ENCODE assay signal across 8 cellular contexts in genomic region chr12:49553512-49554088, GRCh38. TPM values are rescaled to one million over a fixed set of nuclear protein-coding genes. Genes with fewer than 3 reads are reported as not detected.
DNase-seq lines count a peak whose midpoint lies in the region; TF ChIP-seq lines count a peak whose summit lies in the region.

No MANE protein-coding gene starts in this region.

- no peaks in the 10 kb centered on the region for H3K9me3 Mint-ChIP-seq in HFFc6
- H3K9me3 Mint-ChIP-seq in activated T-cell treated with anti-CD3 and anti-CD28 coated beads, Interleukin-2, amount 50 U/mL, for 24 hours: no peaks in the 10 kb centered on the region

- TF ChIP-seq CTCF in HFFc6 (IDR thresholded peaks at IDR 0.05) (peak; percentile 69), fibroblast of mammary gland (conservative IDR thresholded peaks at IDR 0.05; ENCODE audit: control insufficient read depth, insufficient read depth, low read depth, low read length) (peak; percentile 35), stomach (IDR thresholded peaks at IDR 0.05) (peak in 5 of 7 experiments; percentile 12 to 72 (median 30))

- H3K4me3 ChIP-seq in fibroblast of mammary gland (ENCODE audit: control insufficient read depth, low read depth, low read length) (no peak overlapping the region), stomach (no peak overlapping the region)

- H3K4me1 ChIP-seq in stomach: peaks cover 8 to 12% (median 10%) of the 10 kb centered on the region in 4 donors

- TF ChIP-seq EP300 in stomach (IDR thresholded peaks at IDR 0.05): no peak

- H3K27ac Mint-ChIP-seq in HFFc6: no peak overlapping the region
- H3K27ac Mint-ChIP-seq in activated T-cell treated with anti-CD3 and anti-CD28 coated beads, Interleukin-2, amount 50 U/mL, for 24 hours: no peak overlapping the region

- WGBS in stomach, 5 donors: 53 to 61% (median 56%) methylated on average over 2 of the region's 2 CpGs

- in situ Hi-C loops in Caki2 (cut with HindIII; ENCODE audit: low pct_unique_long_range_greater_than_20kb, low sequenced_read_pairs): no loop called here

- no peaks in the 10 kb centered on the region for H3K9me3 ChIP-seq in stomach

- intact Hi-C loops in stomach (cut with DNase I; ENCODE audit: low total_unique reads): no loop called here

- peaks cover 0 to 18% (median 15%) of the 10 kb centered on the region in 3 donors for H3K27me3 ChIP-seq in stomach

- H3K4me1 Mint-ChIP-seq in HFFc6 (ENCODE audit: low read depth): no peaks in the 10 kb centered on the region
- peaks cover 3% of the 10 kb centered on the region for H3K4me1 Mint-ChIP-seq in activated T-cell treated with anti-CD3 and anti-CD28 coated beads, Interleukin-2, amount 50 U/mL, for 24 hours (ENCODE audit: low read depth)

- peaks cover 13% of the 10 kb centered on the region; the same call in 1 of the 2 replicates for H3K27me3 Mint-ChIP-seq in HFFc6 (ENCODE audit: insufficient read depth)
- H3K27me3 Mint-ChIP-seq in activated T-cell treated with anti-CD3 and anti-CD28 coated beads, Interleukin-2, amount 50 U/mL, for 24 hours: peaks cover 3% of the 10 kb centered on the region

- H3K27ac ChIP-seq in stomach: no peak overlapping the region

- DNase-seq in Caki2 (ENCODE audit: low read depth): peak; percentile 46
- peak; percentile 32 for DNase-seq in HFFc6
- peak; percentile 61 for DNase-seq in OCI-M1 (lab: John Stamatoyannopoulos, UW)
- peak; percentile 16 for DNase-seq in fibroblast of mammary gland (ENCODE audit: low read depth)
- no peak for DNase-seq in stomach
- DNase-seq in cerebellar nuclear complex (lab: John Stamatoyannopoulos, UW): no peak
- no peak for DNase-seq in activated T-cell treated with anti-CD3 and anti-CD28 coated beads, Interleukin-2, amount 50 U/mL, for 24 hours
- DNase-seq in activated effector memory CD4-positive, alpha-beta T cell treated with Interleukin-2 at 50 U/mL for 16 hours: no peak

- no peak overlapping the region for H3K4me3 Mint-ChIP-seq in HFFc6
- H3K4me3 Mint-ChIP-seq in activated T-cell treated with anti-CD3 and anti-CD28 coated beads, Interleukin-2, amount 50 U/mL, for 24 hours: no peak overlapping the region

- TF ChIP-seq POLR2A in stomach (IDR thresholded peaks at IDR 0.05): no peak

- H3K36me3 ChIP-seq in stomach: peaks cover 10 to 30% (median 28%) of the 10 kb centered on the region in 4 donors

- peaks cover 11% of the 10 kb centered on the region for H3K36me3 Mint-ChIP-seq in HFFc6 (ENCODE audit: low read depth)
- H3K36me3 Mint-ChIP-seq in activated T-cell treated with anti-CD3 and anti-CD28 coated beads, Interleukin-2, amount 50 U/mL, for 24 hours (ENCODE audit: low read depth): peaks cover 21% of the 10 kb centered on the region

RNA-seq across cellular contexts. Expression of gene MCRS1, which starts 14.3 kb away (rescaled TPM):
- 128 and 149 TPM in 2 replicates for total RNA-seq in Caki2 (2014; rRNA removed; shearing (Covaris generic); ENCODE audit: low replicate concordance)
- total RNA-seq in HFFc6 (2021; fragmentation: NEBNext Ultra II Directional; extraction: Animal tissue kit (Norgen Biotek cat#: 25700)): 10 to 100 TPM; 46.2 to 59.8 (median 55.4) TPM
- 100 to 1,000 TPM in 1 of 5 donors, 10 to 100 TPM in 4; 16.5 to 322 (median 45.6) TPM for total RNA-seq in stomach
- 10 to 100 TPM; 45.8 to 51.5 (median 51.3) TPM for polyA plus RNA-seq in stomach

RNA-seq across cellular contexts. Expression of gene KCNH3, which starts 14.8 kb away (rescaled TPM):
- 3.2 and 3.6 TPM in 2 replicates for total RNA-seq in Caki2 (2014; rRNA removed; shearing (Covaris generic); ENCODE audit: low replicate concordance)
- under 1 TPM in 2 of 6 experiments, not detected in 4; 0.05 to 0.10 TPM for total RNA-seq in HFFc6 (2021; fragmentation: NEBNext Ultra II Directional; extraction: Animal tissue kit (Norgen Biotek cat#: 25700))
- under 1 TPM in 1 of 5 donors, not detected in 4; 0.55 TPM for total RNA-seq in stomach
- polyA plus RNA-seq in stomach: under 1 TPM; 0.25 to 0.61 (median 0.44) TPM

RNA-seq across cellular contexts. Expression of gene FAM186B, which starts 51.8 kb away (rescaled TPM):
- 0.64 TPM in 1 of 2 replicates, not detected in the other for total RNA-seq in Caki2 (2014; rRNA removed; shearing (Covaris generic); ENCODE audit: low replicate concordance)
- under 1 TPM; 0.21 to 0.46 (median 0.31) TPM for total RNA-seq in HFFc6 (2021; fragmentation: NEBNext Ultra II Directional; extraction: Animal tissue kit (Norgen Biotek cat#: 25700))
- total RNA-seq in stomach: 1 to 10 TPM in 1 of 5 donors, under 1 TPM in 2, not detected in 2; 0.18 to 7.0 (median 0.29) TPM
- polyA plus RNA-seq in stomach: under 1 TPM in 1 of 3 donors, not detected in 2; 0.25 TPM

Comparison
In these comparisons a context has a peak if more than half of its experiments do, and no peak if none do; other contexts are left out.
1. DNase-seq: peak in Caki2 (single experiment), HFFc6 (single experiment), OCI-M1 (single experiment) and fibroblast of mammary gland (single experiment); none in stomach (single experiment), cerebellar nuclear complex (0 of 2), activated T-cell treated with anti-CD3 and anti-CD28 coated beads, Interleukin-2, amount 50 U/mL, for 24 hours (single experiment) and activated effector memory CD4-positive, alpha-beta T cell treated with Interleukin-2 at 50 U/mL for 16 hours (single experiment).
2. Peak in every context shown above with its lines, with median percentiles within 50 percentile points of each other: CTCF ChIP-seq.